ENCODE assay signal across 13 cellular contexts in genomic region chr20:49037962-49038387, GRCh38. TPM values are rescaled to one million over a fixed set of nuclear protein-coding genes. Genes with fewer than 3 reads are reported as not detected.
DNase-seq lines count a peak whose midpoint lies in the region; ATAC-seq and TF ChIP-seq lines count a peak whose summit lies in the region.
"Had no signal": no experiment of that assay in that cellular context is flagged by ENCODE, and none has a peak within 500 bp of the region (broad histone marks: within the 10 kb centered on the region; RNA-seq: fewer than 3 reads in every experiment).

No MANE protein-coding gene starts in this region.

- TF ChIP-seq CTCF in OCI-LY7 (conservative IDR thresholded peaks at IDR 0.05; ENCODE audit: low read length) = no peak

- peaks cover 40% of the 10 kb centered on the region for H3K36me3 ChIP-seq in OCI-LY7 (ENCODE audit: insufficient read depth, low read length)

- H3K79me2 ChIP-seq in OCI-LY7 (ENCODE audit: insufficient read depth, low read depth, low read length) = no peaks in the 10 kb centered on the region
- H3K79me2 ChIP-seq: hepatocyte had no signal

- no peak overlapping the region for H3K27ac ChIP-seq in OCI-LY7 (ENCODE audit: low read depth, low read length, poor library complexity, severe bottlenecking)
- H3K27ac ChIP-seq: 22Rv1, colonic mucosa, hepatocyte, WERI-Rb-1 had no signal

- peaks cover 8% of the 10 kb centered on the region for H3K4me1 ChIP-seq in OCI-LY7 (ENCODE audit: insufficient read depth, low read length, poor library complexity, severe bottlenecking)
- H3K4me1 ChIP-seq: colonic mucosa had no signal

- H3K4me1 Mint-ChIP-seq in activated T-helper 17 cell treated with anti-CD3 and anti-CD28 coated beads, Interleukin-2, amount 50 U/mL, for 72 hours = peaks cover 7% of the 10 kb centered on the region
- H3K4me1 Mint-ChIP-seq in naive thymus-derived CD8-positive, alpha-beta T cell = peaks cover 9 to 23% (median 21%) of the 10 kb centered on the region in 4 donors

- H3K27me3 Mint-ChIP-seq in activated T-helper 17 cell treated with anti-CD3 and anti-CD28 coated beads, Interleukin-2, amount 50 U/mL, for 72 hours = no peaks in the 10 kb centered on the region
- H3K27me3 Mint-ChIP-seq in naive thymus-derived CD8-positive, alpha-beta T cell = no peaks in the 10 kb centered on the region

- H2AFZ ChIP-seq in OCI-LY7 (ENCODE audit: low read length) = no peak overlapping the region
- H2AFZ ChIP-seq: hepatocyte had no signal

- intact Hi-C loops in OCI-LY7 (cut with micrococcal nuclease; ENCODE audit: unreplicated experiment) = no loop called here

- BruUV-seq in OCI-LY7 (replicated peaks; lab: Mats Ljungman, UMichigan) = TSS peak; percentile 29

- CTCF ChIA-PET in OCI-LY7 (lab: Charles Lee; ENCODE audit: unreplicated experiment) = interaction anchor here (0.5 kb wide), 1 partner anchor 121 kb away, joined by 3 read pairs; no protein-coding TSS in a partner anchor

- POLR2A ChIA-PET in OCI-LY7 (lab: Charles Lee) = interaction anchor here (1.1 kb wide), 1 partner anchor 12 kb away, joined by 3 read pairs; no protein-coding TSS in a partner anchor
- POLR2A ChIA-PET in naive thymus-derived CD8-positive, alpha-beta T cell (lab: Charles Lee) = interaction anchor here (0.5 to 2.1 kb wide), 3 partner anchors 8 to 38 kb away, joined by 4 to 14 read pairs (median 4); partner anchors contain the start of gene CSE1L

- H3K9me3 Mint-ChIP-seq in activated T-helper 17 cell treated with anti-CD3 and anti-CD28 coated beads, Interleukin-2, amount 50 U/mL, for 72 hours = no peaks in the 10 kb centered on the region
- no peaks in the 10 kb centered on the region for H3K9me3 Mint-ChIP-seq in naive thymus-derived CD8-positive, alpha-beta T cell

- H3K27ac Mint-ChIP-seq in activated T-helper 17 cell treated with anti-CD3 and anti-CD28 coated beads, Interleukin-2, amount 50 U/mL, for 72 hours = peak overlapping the region; percentile 73
- peak overlapping the region in 9 of 10 donors; percentile 13 to 91 (median 81) for H3K27ac Mint-ChIP-seq in naive thymus-derived CD8-positive, alpha-beta T cell

- H3K9me3 ChIP-seq in OCI-LY7 (ENCODE audit: low read length) = no peaks in the 10 kb centered on the region
- H3K9me3 ChIP-seq: colonic mucosa had no signal

- H3K9me2 ChIP-seq in OCI-LY7 (ENCODE audit: insufficient read depth, low read length) = no peaks in the 10 kb centered on the region

- H3K4me2 ChIP-seq in OCI-LY7 (ENCODE audit: low read length) = no peak overlapping the region
- H3K4me2 ChIP-seq: hepatocyte had no signal

- peak; percentile 74 for ATAC-seq in activated T-helper 17 cell treated with anti-CD3 and anti-CD28 coated beads, Interleukin-2, amount 50 U/mL, for 72 hours (replicated peaks)
- ATAC-seq in naive thymus-derived CD8-positive, alpha-beta T cell = peak; percentile 72 to 82
- no peak for ATAC-seq in HG03139 (IDR thresholded peaks at IDR 0.05; ENCODE audit: unreplicated experiment)
- ATAC-seq in HG02571 (IDR thresholded peaks at IDR 0.05; ENCODE audit: unreplicated experiment) = no peak

- H3K36me3 Mint-ChIP-seq in activated T-helper 17 cell treated with anti-CD3 and anti-CD28 coated beads, Interleukin-2, amount 50 U/mL, for 72 hours (ENCODE audit: low read depth) = peaks cover 27% of the 10 kb centered on the region
- H3K36me3 Mint-ChIP-seq in naive thymus-derived CD8-positive, alpha-beta T cell = peaks cover 0 to 25% (median 6%) of the 10 kb centered on the region in 3 donors

- peak; percentile 22 for DNase-seq in NCI-H2107 treated with DMSO at 0.1 percent for 48 hours (lab: John Stamatoyannopoulos, UW; ENCODE audit: unreplicated experiment)
- no peak for DNase-seq in NCI-H2107 (lab: John Stamatoyannopoulos, UW)
- no peak for DNase-seq in OCI-LY7 (ENCODE audit: low spot score)
- peak in 3 of 10 donors; percentile 13 to 43 (median 42) for DNase-seq in naive thymus-derived CD8-positive, alpha-beta T cell
- DNase-seq in putamen (ENCODE audit: low spot score) = no peak
- DNase-seq: colonic mucosa, NCI-H69, WERI-Rb-1 had no signal

- no peak overlapping the region for H3K4me3 ChIP-seq in OCI-LY7 (ENCODE audit: low read depth, low read length, poor library complexity, severe bottlenecking)
- H3K4me3 ChIP-seq: colonic mucosa, hepatocyte had no signal

- H4K20me1 ChIP-seq in OCI-LY7 (ENCODE audit: insufficient read depth, low read length) = no peaks in the 10 kb centered on the region

- H3K4me3 Mint-ChIP-seq in activated T-helper 17 cell treated with anti-CD3 and anti-CD28 coated beads, Interleukin-2, amount 50 U/mL, for 72 hours = peak overlapping the region; percentile 26
- H3K4me3 Mint-ChIP-seq in naive thymus-derived CD8-positive, alpha-beta T cell = peak overlapping the region; percentile 10 to 81 (median 53)

RNA-seq across cellular contexts. Expression of gene CSE1L, which starts 8.1 kb away (rescaled TPM):
- 90.2 and 104 TPM in 2 replicates for total RNA-seq in OCI-LY7 (2014; rRNA removed; shearing (Covaris generic))
- total RNA-seq in OCI-LY7 (2022) = 144 and 145 TPM in 2 replicates
- 100 to 1,000 TPM in 1 of 2 donors, 10 to 100 TPM in 1; 59.5 to 138 TPM for total RNA-seq in activated T-helper 17 cell treated with anti-CD3 and anti-CD28 coated beads, Interleukin-2, amount 50 U/mL, for 72 hours
- 10 to 100 TPM; 42.6 TPM for total RNA-seq in naive thymus-derived CD8-positive, alpha-beta T cell
- 10 to 100 TPM; 22.8 to 30.0 (median 23.8) TPM for polyA plus RNA-seq in naive thymus-derived CD8-positive, alpha-beta T cell

Comparison
In these comparisons a context has a peak if more than half of its experiments do, and no peak if none do; other contexts are left out.
1. ATAC-seq: peak in activated T-helper 17 cell treated with anti-CD3 and anti-CD28 coated beads, Interleukin-2, amount 50 U/mL, for 72 hours (single experiment) and naive thymus-derived CD8-positive, alpha-beta T cell (2 of 2); none in HG03139 (single experiment) and HG02571 (single experiment).